ENCODE assay signal across 10 cellular contexts in genomic region chr9:131404987-131405386, GRCh38. TPM values are rescaled to one million over a fixed set of nuclear protein-coding genes. Genes with fewer than 3 reads are reported as not detected.
DNase-seq lines count a peak whose midpoint lies in the region; ATAC-seq lines count a peak whose summit lies in the region.
"Had no signal": no experiment of that assay in that cellular context is flagged by ENCODE, and none has a peak within 500 bp of the region (broad histone marks: within the 10 kb centered on the region; RNA-seq: fewer than 3 reads in every experiment).

No MANE protein-coding gene starts in this region.

- H3K4me1 Mint-ChIP-seq in T-helper 1 cell treated with Interleukin-12 subunit alpha and Interleukin-12 subunit beta and Interleukin-4 antibody, amounts not matched to agents 30 μg/mL and 1 μg/mL, for 36 hours (ENCODE audit: low read depth), result peaks cover 73% of the 10 kb centered on the region
- peaks cover 89% of the 10 kb centered on the region for H3K4me1 Mint-ChIP-seq in activated naive CD8-positive, alpha-beta T cell (ENCODE audit: low read depth)
- peaks cover 93 to 96% of the 10 kb centered on the region in 2 donors for H3K4me1 Mint-ChIP-seq in immature natural killer cell
- H3K4me1 Mint-ChIP-seq in stimulated activated memory B cell treated with anti-CD40 and anti-IgM and Interleukin-4, amounts not matched to agents 10 μg/mL and 1 μg/mL and 100 μg/mL, for 72 hours, result peaks cover 85% of the 10 kb centered on the region

- ATAC-seq in stimulated activated memory B cell treated with anti-CD40 and anti-IgM and Interleukin-4, amounts not matched to agents 10 μg/mL and 1 μg/mL and 100 μg/mL, for 72 hours, result no peak
- no peak for ATAC-seq in HG02840 (IDR thresholded peaks at IDR 0.05; ENCODE audit: low FRiP score, unreplicated experiment)
- no peak for ATAC-seq in HG03520 (IDR thresholded peaks at IDR 0.05; ENCODE audit: unreplicated experiment)

- peak overlapping the region; percentile 57 for H3K27ac Mint-ChIP-seq in T-helper 1 cell treated with Interleukin-12 subunit alpha and Interleukin-12 subunit beta and Interleukin-4 antibody, amounts not matched to agents 30 μg/mL and 1 μg/mL, for 36 hours
- peak overlapping the region; percentile 93 for H3K27ac Mint-ChIP-seq in activated naive CD8-positive, alpha-beta T cell
- peak overlapping the region; percentile 93 to 98 (median 98) for H3K27ac Mint-ChIP-seq in immature natural killer cell
- peak overlapping the region; percentile 19 for H3K27ac Mint-ChIP-seq in stimulated activated memory B cell treated with anti-CD40 and anti-IgM and Interleukin-4, amounts not matched to agents 10 μg/mL and 1 μg/mL and 100 μg/mL, for 72 hours
- H3K27ac Mint-ChIP-seq: dendritic cell treated with granulocyte-macrophage colony-stimulating factor and Interleukin-4, amounts not matched to agents 40 ng/mL and 50 ng/mL, for 4 days had no signal

- peak overlapping the region; percentile 77 for H3K4me3 Mint-ChIP-seq in T-helper 1 cell treated with Interleukin-12 subunit alpha and Interleukin-12 subunit beta and Interleukin-4 antibody, amounts not matched to agents 30 μg/mL and 1 μg/mL, for 36 hours
- peak overlapping the region; percentile 79 for H3K4me3 Mint-ChIP-seq in activated naive CD8-positive, alpha-beta T cell
- peak overlapping the region; percentile 81 to 92 (median 86) for H3K4me3 Mint-ChIP-seq in immature natural killer cell
- no peak overlapping the region for H3K4me3 Mint-ChIP-seq in stimulated activated memory B cell treated with anti-CD40 and anti-IgM and Interleukin-4, amounts not matched to agents 10 μg/mL and 1 μg/mL and 100 μg/mL, for 72 hours
- H3K4me3 Mint-ChIP-seq: dendritic cell treated with granulocyte-macrophage colony-stimulating factor and Interleukin-4, amounts not matched to agents 40 ng/mL and 50 ng/mL, for 4 days had no signal

- no peaks in the 10 kb centered on the region for H3K9me3 Mint-ChIP-seq in T-helper 1 cell treated with Interleukin-12 subunit alpha and Interleukin-12 subunit beta and Interleukin-4 antibody, amounts not matched to agents 30 μg/mL and 1 μg/mL, for 36 hours
- no peaks in the 10 kb centered on the region for H3K9me3 Mint-ChIP-seq in activated naive CD8-positive, alpha-beta T cell (ENCODE audit: low read depth)
- H3K9me3 Mint-ChIP-seq in immature natural killer cell, result no peaks in the 10 kb centered on the region
- no peaks in the 10 kb centered on the region for H3K9me3 Mint-ChIP-seq in stimulated activated memory B cell treated with anti-CD40 and anti-IgM and Interleukin-4, amounts not matched to agents 10 μg/mL and 1 μg/mL and 100 μg/mL, for 72 hours
- H3K9me3 Mint-ChIP-seq: dendritic cell treated with granulocyte-macrophage colony-stimulating factor and Interleukin-4, amounts not matched to agents 40 ng/mL and 50 ng/mL, for 4 days had no signal

- no peaks in the 10 kb centered on the region for H3K27me3 Mint-ChIP-seq in T-helper 1 cell treated with Interleukin-12 subunit alpha and Interleukin-12 subunit beta and Interleukin-4 antibody, amounts not matched to agents 30 μg/mL and 1 μg/mL, for 36 hours (ENCODE audit: low read depth)
- H3K27me3 Mint-ChIP-seq in activated naive CD8-positive, alpha-beta T cell, result no peaks in the 10 kb centered on the region
- peaks cover 8 to 29% (median 20%) of the 10 kb centered on the region in 3 donors for H3K27me3 Mint-ChIP-seq in immature natural killer cell (ENCODE audit: low read depth in 3 of 3)
- no peaks in the 10 kb centered on the region for H3K27me3 Mint-ChIP-seq in stimulated activated memory B cell treated with anti-CD40 and anti-IgM and Interleukin-4, amounts not matched to agents 10 μg/mL and 1 μg/mL and 100 μg/mL, for 72 hours
- H3K27me3 Mint-ChIP-seq: dendritic cell treated with granulocyte-macrophage colony-stimulating factor and Interleukin-4, amounts not matched to agents 40 ng/mL and 50 ng/mL, for 4 days had no signal

- no peak for DNase-seq in T-helper 1 cell
- DNase-seq in immature natural killer cell, result no peak
- DNase-seq in NAMALWA (ENCODE audit: low spot score), result no peak
- DNase-seq: WERI-Rb-1 had no signal

- peaks cover 24% of the 10 kb centered on the region for H3K36me3 Mint-ChIP-seq in T-helper 1 cell treated with Interleukin-12 subunit alpha and Interleukin-12 subunit beta and Interleukin-4 antibody, amounts not matched to agents 30 μg/mL and 1 μg/mL, for 36 hours (ENCODE audit: low read depth)
- H3K36me3 Mint-ChIP-seq in activated naive CD8-positive, alpha-beta T cell, result peaks cover under 1% of the 10 kb centered on the region
- no peaks in the 10 kb centered on the region for H3K36me3 Mint-ChIP-seq in immature natural killer cell
- H3K36me3 Mint-ChIP-seq in stimulated activated memory B cell treated with anti-CD40 and anti-IgM and Interleukin-4, amounts not matched to agents 10 μg/mL and 1 μg/mL and 100 μg/mL, for 72 hours, result peaks cover 22% of the 10 kb centered on the region

RNA-seq across cellular contexts. Expression of gene PRRC2B, which starts 11.1 kb away (rescaled TPM):
- 10 to 100 TPM in 1 of 3 donors, 1 to 10 TPM in 2; 2.0 to 48.1 (median 9.6) TPM for polyA plus RNA-seq in immature natural killer cell

Comparison
In these comparisons a context has a peak if more than half of its experiments do, and no peak if none do; other contexts are left out.
1. H3K27ac Mint-ChIP-seq: peak in every context shown above with its lines; median percentile 98 in immature natural killer cell; 93 in activated naive CD8-positive, alpha-beta T cell; 57 in T-helper 1 cell treated with Interleukin-12 subunit alpha and Interleukin-12 subunit beta and Interleukin-4 antibody, amounts not matched to agents 30 μg/mL and 1 μg/mL, for 36 hours; 19 in stimulated activated memory B cell treated with anti-CD40 and anti-IgM and Interleukin-4, amounts not matched to agents 10 μg/mL and 1 μg/mL and 100 μg/mL, for 72 hours.